Comparison of ENCODE assay signal across 21 cellular contexts in genomic region chr14:106010783-106011182, GRCh38.
"Had no signal": no experiment of that assay in that cellular context is flagged by ENCODE, and none has a peak within 500 bp of the region (broad histone marks: within the 10 kb centered on the region; RNA-seq: fewer than 3 reads in every experiment).

No MANE protein-coding gene starts in this region.

- H3K27me3 ChIP-seq: breast epithelium, colonic mucosa, tibial nerve had no signal

- ATAC-seq: activated CD4-positive, CD25-positive, alpha-beta regulatory T cell treated with anti-CD3 and anti-CD28 coated beads, Interleukin-2, amount 50 U/mL, for 24 hours; activated CD8-positive, alpha-beta memory T cell treated with anti-CD3 and anti-CD28 coated beads, Interleukin-2, amount 10 ng/mL, durations not matched to agents 7 days and 5 days; gastroesophageal sphincter; naive thymus-derived CD4-positive, alpha-beta T cell had no signal

- H3K36me3 Mint-ChIP-seq: activated CD8-positive, alpha-beta memory T cell treated with anti-CD3 and anti-CD28 coated beads, Interleukin-2, amount 10 ng/mL, durations not matched to agents 7 days and 5 days; naive thymus-derived CD4-positive, alpha-beta T cell had no signal

- H3K9ac ChIP-seq: SK-N-SH had no signal

- H3K4me3 Mint-ChIP-seq: activated CD8-positive, alpha-beta memory T cell treated with anti-CD3 and anti-CD28 coated beads, Interleukin-2, amount 10 ng/mL, durations not matched to agents 7 days and 5 days; naive thymus-derived CD4-positive, alpha-beta T cell had no signal

- H3K27ac ChIP-seq: breast epithelium, colonic mucosa, dorsolateral prefrontal cortex, gastroesophageal sphincter, left ventricle myocardium inferior, sigmoid colon, tibial nerve had no signal

- DNase-seq: activated CD8-positive, alpha-beta memory T cell treated with anti-CD3 and anti-CD28 coated beads, Interleukin-2, amount 10 ng/mL, durations not matched to agents 7 days and 5 days; activated effector memory CD4-positive, alpha-beta T cell treated with Interleukin-2 at 50 U/mL for 16 hours; activated T-cell treated with anti-CD3 and anti-CD28 coated beads for 4 hours; amniotic stem cell; colonic mucosa; dorsolateral prefrontal cortex; head of caudate nucleus; hypothalamus; left ventricle myocardium inferior; sigmoid colon; SK-N-SH; stimulated activated CD4-positive, alpha-beta T cell treated with anti-CD3 and anti-CD28 coated beads, Interleukin-4, amount 100 ng/mL, for 1 hour; stimulated activated naive CD4-positive, alpha-beta T cell treated with Interleukin-2 at 50 U/mL for 16 hours; T-helper 2 cell had no signal

- H3K4me3 ChIP-seq: breast epithelium, colonic mucosa, dorsolateral prefrontal cortex, gastroesophageal sphincter, left ventricle myocardium inferior, sigmoid colon, smooth muscle cell, tibial nerve had no signal

- H3K9me3 ChIP-seq: breast epithelium, colonic mucosa, gastroesophageal sphincter, left ventricle myocardium inferior, sigmoid colon, SK-N-SH, tibial nerve had no signal

- H3K4me1 ChIP-seq: breast epithelium, colonic mucosa, gastroesophageal sphincter, left ventricle myocardium inferior, sigmoid colon, tibial nerve had no signal

- H3K36me3 ChIP-seq: breast epithelium, colonic mucosa, gastroesophageal sphincter, left ventricle myocardium inferior, sigmoid colon, tibial nerve had no signal

- H3K27ac Mint-ChIP-seq: activated CD8-positive, alpha-beta memory T cell treated with anti-CD3 and anti-CD28 coated beads, Interleukin-2, amount 10 ng/mL, durations not matched to agents 7 days and 5 days had no signal

- H3K9me3 Mint-ChIP-seq: activated naive CD4-positive, alpha-beta T cell treated with anti-CD3 and anti-CD28 coated beads, Interleukin-2, amount 50 U/mL, for 24 hours; naive thymus-derived CD4-positive, alpha-beta T cell had no signal

- H3K4me2 ChIP-seq: SK-N-SH, smooth muscle cell had no signal

- H3K27me3 Mint-ChIP-seq: activated naive CD4-positive, alpha-beta T cell treated with anti-CD3 and anti-CD28 coated beads, Interleukin-2, amount 50 U/mL, for 24 hours; naive thymus-derived CD4-positive, alpha-beta T cell had no signal
